ENCODE assay signal across 9 cellular contexts in the genomic region with DNA sequence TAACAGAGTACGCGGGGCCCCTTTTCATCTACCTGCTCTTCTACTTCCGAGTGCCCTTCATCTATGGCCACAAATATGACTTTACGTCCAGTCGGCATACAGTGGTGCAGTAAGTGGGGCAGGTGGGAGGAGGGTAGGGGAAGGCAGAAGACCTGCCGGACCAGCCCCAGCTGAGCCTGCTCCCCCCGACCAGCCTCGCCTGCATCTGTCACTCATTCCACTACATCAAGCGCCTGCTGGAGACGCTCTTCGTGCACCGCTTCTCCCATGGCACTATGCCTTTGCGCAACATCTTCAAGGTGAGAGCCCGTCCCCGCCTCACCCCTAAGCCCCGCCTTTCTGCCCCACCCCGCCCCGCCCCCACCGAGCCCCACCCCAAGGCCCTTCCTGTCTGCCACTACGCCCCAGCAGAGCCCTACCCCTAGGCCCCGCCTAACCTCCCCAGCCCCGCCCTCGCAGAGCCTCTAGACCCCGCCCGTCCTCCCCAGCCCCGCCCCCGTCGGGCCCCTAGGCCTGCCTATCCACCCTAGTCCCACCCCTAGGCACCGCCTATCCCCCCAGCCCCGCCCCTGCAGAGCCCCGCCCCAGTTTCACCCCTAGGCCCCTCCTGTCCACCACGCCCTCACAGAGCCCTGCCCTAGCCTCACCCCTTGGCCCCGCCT. TPM values are rescaled to one million over a fixed set of nuclear protein-coding genes. Genes with fewer than 3 reads are reported as not detected.
DNase-seq lines count a peak whose midpoint lies in the region; ATAC-seq and TF ChIP-seq lines count a peak whose summit lies in the region.
"Had no signal": no experiment of that assay in that cellular context is flagged by ENCODE, and none has a peak within 500 bp of the region (broad histone marks: within the 10 kb centered on the region; RNA-seq: fewer than 3 reads in every experiment).

No MANE protein-coding gene starts in this region.

- peaks cover 13% of the 10 kb centered on the region for H3K4me1 Mint-ChIP-seq in glutamatergic neuron (ENCODE audit: low read depth, unreplicated experiment)
- H3K4me1 Mint-ChIP-seq in stimulated activated effector memory CD8-positive, alpha-beta T cell treated with anti-CD3 and anti-CD28 coated beads, Interleukin-12 subunit alpha, Interleukin-12 subunit beta, amount 100 ng/mL, for 72 hours, result peaks cover 59% of the 10 kb centered on the region

- H3K4me3 ChIP-seq in WERI-Rb-1 (ENCODE audit: low read depth, low read length), result no peak overlapping the region

- H3K27me3 Mint-ChIP-seq in glutamatergic neuron (ENCODE audit: unreplicated experiment), result peaks cover 4% of the 10 kb centered on the region

- no peak overlapping the region for H3K4me3 Mint-ChIP-seq in glutamatergic neuron (ENCODE audit: unreplicated experiment)
- H3K4me3 Mint-ChIP-seq in stimulated activated effector memory CD8-positive, alpha-beta T cell treated with anti-CD3 and anti-CD28 coated beads, Interleukin-12 subunit alpha, Interleukin-12 subunit beta, amount 100 ng/mL, for 72 hours, result peak overlapping the region; percentile 54
- H3K4me3 Mint-ChIP-seq: T-helper 1 cell treated with Interleukin-12 subunit alpha and Interleukin-12 subunit beta and Interleukin-4 antibody, amounts not matched to agents 30 μg/mL and 1 μg/mL, for 36 hours had no signal

- no peaks in the 10 kb centered on the region for H3K36me3 Mint-ChIP-seq in glutamatergic neuron (ENCODE audit: unreplicated experiment)
- peaks cover 32% of the 10 kb centered on the region for H3K36me3 Mint-ChIP-seq in stimulated activated effector memory CD8-positive, alpha-beta T cell treated with anti-CD3 and anti-CD28 coated beads, Interleukin-12 subunit alpha, Interleukin-12 subunit beta, amount 100 ng/mL, for 72 hours

- H3K27ac ChIP-seq in WERI-Rb-1, result no peak overlapping the region

- H3K27ac Mint-ChIP-seq in glutamatergic neuron (ENCODE audit: unreplicated experiment), result no peak overlapping the region
- H3K27ac Mint-ChIP-seq in stimulated activated effector memory CD8-positive, alpha-beta T cell treated with anti-CD3 and anti-CD28 coated beads, Interleukin-12 subunit alpha, Interleukin-12 subunit beta, amount 100 ng/mL, for 72 hours, result peak overlapping the region; percentile 92
- H3K27ac Mint-ChIP-seq: T-helper 1 cell treated with Interleukin-12 subunit alpha and Interleukin-12 subunit beta and Interleukin-4 antibody, amounts not matched to agents 30 μg/mL and 1 μg/mL, for 36 hours had no signal

- TF ChIP-seq CTCF in WERI-Rb-1 (IDR thresholded peaks at IDR 0.05; ENCODE audit: low read depth, low read length) (no peak), glutamatergic neuron (IDR thresholded peaks at IDR 0.05; ENCODE audit: partially characterized antibody, unreplicated experiment) (no peak)

- peaks cover 37% of the 10 kb centered on the region for H3K36me3 ChIP-seq in WERI-Rb-1

- peaks cover 2% of the 10 kb centered on the region for H3K9me3 Mint-ChIP-seq in glutamatergic neuron (ENCODE audit: unreplicated experiment)
- no peaks in the 10 kb centered on the region for H3K9me3 Mint-ChIP-seq in stimulated activated effector memory CD8-positive, alpha-beta T cell treated with anti-CD3 and anti-CD28 coated beads, Interleukin-12 subunit alpha, Interleukin-12 subunit beta, amount 100 ng/mL, for 72 hours
- H3K9me3 Mint-ChIP-seq: T-helper 1 cell treated with Interleukin-12 subunit alpha and Interleukin-12 subunit beta and Interleukin-4 antibody, amounts not matched to agents 30 μg/mL and 1 μg/mL, for 36 hours had no signal

- no peaks in the 10 kb centered on the region for H3K27me3 ChIP-seq in WERI-Rb-1 (ENCODE audit: insufficient read depth, low read depth, severe bottlenecking)

- no peaks in the 10 kb centered on the region for H3K9me3 ChIP-seq in WERI-Rb-1 (ENCODE audit: severe bottlenecking)

- peak; percentile 70 for ATAC-seq in stimulated activated effector memory CD8-positive, alpha-beta T cell treated with anti-CD3 and anti-CD28 coated beads, Interleukin-12 subunit alpha, Interleukin-12 subunit beta, amount 100 ng/mL, for 72 hours
- ATAC-seq in HG02973 (IDR thresholded peaks at IDR 0.05; ENCODE audit: unreplicated experiment) (no peak), HG03565 (IDR thresholded peaks at IDR 0.05; ENCODE audit: unreplicated experiment) (no peak)

- DNase-seq in activated T-cell treated with anti-CD3 and anti-CD28 coated beads for 1 hour (ENCODE audit: low read depth), result peak; percentile 30
- no peak for DNase-seq in activated T-cell treated with anti-CD3 and anti-CD28 coated beads for 4 hours
- DNase-seq in WERI-Rb-1, result peak; percentile 83
- peak; percentile 52 for DNase-seq in glutamatergic neuron
- DNase-seq in stimulated activated effector memory CD8-positive, alpha-beta T cell treated with anti-CD3 and anti-CD28 coated beads, Interleukin-12 subunit alpha, Interleukin-12 subunit beta, amount 100 ng/mL, for 72 hours (ENCODE audit: low spot score in 2 of 2), result no peak
- no peak for DNase-seq in mesenteric fat pad (ENCODE audit: low spot score)

RNA-seq across cellular contexts. Expression of gene NDUFB7, which starts 7.7 kb away (rescaled TPM):
- total RNA-seq in glutamatergic neuron (ENCODE audit: unreplicated experiment) (145 TPM), mesenteric fat pad (181 TPM)

RNA-seq across cellular contexts. Expression of gene CLEC17A, which starts 18.8 kb away (rescaled TPM):
- total RNA-seq in glutamatergic neuron (ENCODE audit: unreplicated experiment) (not detected), mesenteric fat pad (not detected)

RNA-seq across cellular contexts. Expression of gene TECR, which starts 34.7 kb away (rescaled TPM):
- total RNA-seq in glutamatergic neuron (ENCODE audit: unreplicated experiment), result 102 TPM
- total RNA-seq in mesenteric fat pad, result 119 TPM

RNA-seq across cellular contexts. Expression of gene DNAJB1, which starts 45.9 kb away (rescaled TPM):
- total RNA-seq in glutamatergic neuron (ENCODE audit: unreplicated experiment) (53.9 TPM), mesenteric fat pad (111 TPM)

Comparison
In these comparisons a context has a peak if more than half of its experiments do, and no peak if none do; other contexts are left out.
1. DNase-seq: peak in activated T-cell treated with anti-CD3 and anti-CD28 coated beads for 1 hour (single experiment), WERI-Rb-1 (single experiment) and glutamatergic neuron (single experiment); none in activated T-cell treated with anti-CD3 and anti-CD28 coated beads for 4 hours (single experiment), stimulated activated effector memory CD8-positive, alpha-beta T cell treated with anti-CD3 and anti-CD28 coated beads, Interleukin-12 subunit alpha, Interleukin-12 subunit beta, amount 100 ng/mL, for 72 hours (0 of 2) and mesenteric fat pad (single experiment).